In genomic region chr4:73075832-73076231, GRCh38 we compare ENCODE assay signal across 25 cellular contexts.
"Had no signal": no experiment of that assay in that cellular context is flagged by ENCODE, and none has a peak within 500 bp of the region (broad histone marks: within the 10 kb centered on the region; RNA-seq: fewer than 3 reads in every experiment).

No MANE protein-coding gene starts in this region.

- H3K4me3 ChIP-seq: heart left ventricle, testis, vagina had no signal

- H3K4me3 Mint-ChIP-seq: activated CD4-positive, alpha-beta T cell treated with anti-CD3 and anti-CD28 coated beads, Interleukin-2, amount 10 ng/mL, durations not matched to agents 7 days and 5 days; activated CD8-positive, alpha-beta T cell treated with anti-CD3 and anti-CD28 coated beads, Interleukin-2, amount 10 ng/mL, durations not matched to agents 7 days and 5 days; activated naive CD8-positive, alpha-beta T cell treated with anti-CD3 and anti-CD28 coated beads, Interleukin-2, amount 10 ng/mL, durations not matched to agents 7 days and 5 days; activated T-cell treated with anti-CD3 and anti-CD28 coated beads, Interleukin-2, amount 50 U/mL, for 24 hours; endodermal cell; natural killer cell; stimulated activated naive B cell treated with anti-CD40 and anti-IgM and Interleukin-4, amounts not matched to agents 10 μg/mL and 1 μg/mL and 100 μg/mL, for 72 hours; T-helper 2 cell treated with Interferon-gamma antibody and Interleukin-4, amounts not matched to agents 5 μg/mL and 100 μg/mL, for 36 hours had no signal

- H3K27me3 ChIP-seq: heart left ventricle, testis, vagina had no signal

- H3K9me3 Mint-ChIP-seq: activated CD4-positive, alpha-beta T cell treated with anti-CD3 and anti-CD28 coated beads, Interleukin-2, amount 10 ng/mL, durations not matched to agents 7 days and 5 days; activated naive CD8-positive, alpha-beta T cell treated with anti-CD3 and anti-CD28 coated beads, Interleukin-2, amount 10 ng/mL, durations not matched to agents 7 days and 5 days; activated T-cell treated with anti-CD3 and anti-CD28 coated beads, Interleukin-2, amount 50 U/mL, for 24 hours; endodermal cell; natural killer cell; stimulated activated naive B cell treated with anti-CD40 and anti-IgM and Interleukin-4, amounts not matched to agents 10 μg/mL and 1 μg/mL and 100 μg/mL, for 72 hours; T-helper 2 cell treated with Interferon-gamma antibody and Interleukin-4, amounts not matched to agents 5 μg/mL and 100 μg/mL, for 36 hours had no signal

- H3K27ac Mint-ChIP-seq: activated CD4-positive, alpha-beta T cell treated with anti-CD3 and anti-CD28 coated beads, Interleukin-2, amount 10 ng/mL, durations not matched to agents 7 days and 5 days; activated CD8-positive, alpha-beta T cell treated with anti-CD3 and anti-CD28 coated beads, Interleukin-2, amount 10 ng/mL, durations not matched to agents 7 days and 5 days; activated naive CD8-positive, alpha-beta T cell treated with anti-CD3 and anti-CD28 coated beads, Interleukin-2, amount 10 ng/mL, durations not matched to agents 7 days and 5 days; endodermal cell; progenitor cell of endocrine pancreas; stimulated activated naive B cell treated with anti-CD40 and anti-IgM and Interleukin-4, amounts not matched to agents 10 μg/mL and 1 μg/mL and 100 μg/mL, for 72 hours; T-helper 2 cell treated with Interferon-gamma antibody and Interleukin-4, amounts not matched to agents 5 μg/mL and 100 μg/mL, for 36 hours had no signal

- H3K27me3 Mint-ChIP-seq: activated CD4-positive, alpha-beta T cell treated with anti-CD3 and anti-CD28 coated beads, Interleukin-2, amount 10 ng/mL, durations not matched to agents 7 days and 5 days; activated naive CD8-positive, alpha-beta T cell treated with anti-CD3 and anti-CD28 coated beads, Interleukin-2, amount 10 ng/mL, durations not matched to agents 7 days and 5 days; activated T-cell treated with anti-CD3 and anti-CD28 coated beads, Interleukin-2, amount 50 U/mL, for 24 hours; progenitor cell of endocrine pancreas; stimulated activated naive B cell treated with anti-CD40 and anti-IgM and Interleukin-4, amounts not matched to agents 10 μg/mL and 1 μg/mL and 100 μg/mL, for 72 hours had no signal

- H3K27ac ChIP-seq: epithelial cell of prostate, heart left ventricle, testis, vagina, VCaP had no signal

- ATAC-seq: activated CD4-positive, CD25-positive, alpha-beta regulatory T cell treated with anti-CD3 and anti-CD28 coated beads, Interleukin-2, amount 50 U/mL, for 24 hours; activated CD8-positive, alpha-beta T cell treated with anti-CD3 and anti-CD28 coated beads, Interleukin-2, amount 10 ng/mL, durations not matched to agents 7 days and 5 days; heart left ventricle; left ventricle myocardium superior; natural killer cell; stimulated activated naive B cell treated with anti-CD40 and anti-IgM and Interleukin-4, amounts not matched to agents 10 μg/mL and 1 μg/mL and 100 μg/mL, for 72 hours had no signal

- H3K9me3 ChIP-seq: heart left ventricle, testis, vagina had no signal

- DNase-seq: activated CD4-positive, alpha-beta T cell treated with anti-CD3 and anti-CD28 coated beads, Interleukin-2, amount 10 ng/mL, durations not matched to agents 7 days and 5 days; activated CD8-positive, alpha-beta T cell treated with anti-CD3 and anti-CD28 coated beads, Interleukin-2, amount 10 ng/mL, durations not matched to agents 7 days and 5 days; activated effector memory CD4-positive, alpha-beta T cell treated with Interleukin-2 at 50 U/mL for 16 hours; activated naive CD8-positive, alpha-beta T cell treated with anti-CD3 and anti-CD28 coated beads, Interleukin-2, amount 10 ng/mL, durations not matched to agents 7 days and 5 days; activated T-cell treated with anti-CD3 and anti-CD28 coated beads, Interleukin-2, amount 50 U/mL, for 24 hours; amygdala; cerebellar nuclear complex; cortex of kidney; endodermal cell; heart left ventricle; left ventricle myocardium superior; midbrain; natural killer cell; retina; stimulated activated CD4-positive, alpha-beta T cell treated with anti-CD3 and anti-CD28 coated beads, Interleukin-2, amount 100 ng/mL, for 48 hours; stimulated activated CD8-positive, alpha-beta memory T cell treated with anti-CD3 and anti-CD28 coated beads, Interleukin-4, amount 100 ng/mL, for 48 hours; stimulated activated naive B cell treated with anti-CD40 and anti-IgM and Interleukin-4, amounts not matched to agents 10 μg/mL and 1 μg/mL and 100 μg/mL, for 72 hours; testis; trophoblast cell had no signal

- H3K36me3 Mint-ChIP-seq: natural killer cell had no signal

- H3K4me1 ChIP-seq: testis had no signal
